1 cellular context compared by ENCODE assay signal in genomic region chr3:123344941-123345594, GRCh38.
TF ChIP-seq lines count a peak whose summit lies in the region.

No MANE protein-coding gene starts in this region.

TF ChIP-seq in SK-N-SH, 30 proteins besides CTCF, POLR2A, EP300 and RAD21 (continued from another document):
- TF ChIP-seq ZBTB33 (IDR thresholded peaks at IDR 0.05; ENCODE audit: borderline replicate concordance, low read depth) (no peak), REST (IDR thresholded peaks at IDR 0.05; ENCODE audit: low read depth, low read length) (no peak), GATA2 (CRISPR knock-in tag; IDR thresholded peaks at IDR 0.05) (no peak), TCF12 (IDR thresholded peaks at IDR 0.05) (no peak), TEAD4 (IDR thresholded peaks at IDR 0.05; ENCODE audit: borderline replicate concordance, insufficient read depth) (no peak), ELF1 (IDR thresholded peaks at IDR 0.05) (no peak), FOSL2 (IDR thresholded peaks at IDR 0.05; ENCODE audit: borderline replicate concordance, low read depth) (no peak), RXRA (IDR thresholded peaks at IDR 0.05; ENCODE audit: borderline replicate concordance, low read depth) (no peak), MAX (IDR thresholded peaks at IDR 0.05; ENCODE audit: low read depth) (no peak)
